In the genomic region with DNA sequence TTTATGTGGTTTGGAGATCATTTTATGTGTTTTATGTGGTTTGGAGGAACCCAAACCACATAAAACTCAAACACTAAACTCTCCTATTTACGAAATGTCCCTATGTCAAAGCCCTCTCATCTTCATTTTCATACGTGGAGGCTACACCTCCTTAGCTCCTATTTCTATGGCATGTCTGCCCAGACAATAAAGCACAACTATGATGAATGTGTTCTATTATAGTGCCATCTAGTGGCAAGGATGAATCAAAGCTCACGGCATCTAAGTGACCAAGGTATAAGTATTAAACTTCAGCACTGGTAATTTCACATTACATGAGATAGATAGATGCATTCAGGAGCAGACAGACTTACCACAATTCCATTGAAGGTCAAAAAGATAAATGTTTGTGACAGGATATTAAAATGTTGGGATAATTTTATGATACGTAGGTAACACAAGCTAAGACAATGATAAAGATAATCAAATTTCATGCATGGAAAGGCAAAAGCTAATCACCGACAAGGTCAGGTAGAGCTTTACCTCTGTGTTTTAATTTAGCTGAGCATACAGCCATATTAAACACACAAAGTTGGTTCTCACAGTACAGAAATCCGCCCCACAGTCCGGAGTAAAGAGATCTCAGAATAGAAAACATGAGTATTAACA, we compare ENCODE assay signal across 7 cellular contexts.
DNase-seq lines count a peak whose midpoint lies in the region; ATAC-seq and TF ChIP-seq lines count a peak whose summit lies in the region.

No MANE protein-coding gene starts in this region.

- H3K27me3 ChIP-seq in SK-N-SH (ENCODE audit: insufficient read depth) = no peaks in the 10 kb centered on the region
- H3K27me3 ChIP-seq in parathyroid adenoma (ENCODE audit: control insufficient read depth, insufficient read depth, low read length) = no peaks in the 10 kb centered on the region

- no peak overlapping the region for H2AFZ ChIP-seq in SK-N-SH (ENCODE audit: low read depth)
- peak overlapping the region; percentile 10 for H2AFZ ChIP-seq in parathyroid adenoma

- no peak overlapping the region for H3K27ac Mint-ChIP-seq in activated T-cell treated with anti-CD3 and anti-CD28 coated beads, Interleukin-2, amount 50 U/mL, for 24 hours

- H4K20me1 ChIP-seq in SK-N-SH (ENCODE audit: insufficient read depth) = no peaks in the 10 kb centered on the region

- H3K36me3 ChIP-seq in SK-N-SH (replicated peaks in 1 of 2; ENCODE audit: control insufficient read depth in 1 of 2, insufficient read depth in 2 of 2, low read length in 1 of 2) (no peaks in the 10 kb centered on the region), parathyroid adenoma (ENCODE audit: control insufficient read depth, insufficient read depth, low read length) (no peaks in the 10 kb centered on the region)

- H3K4me1 Mint-ChIP-seq in activated T-cell treated with anti-CD3 and anti-CD28 coated beads, Interleukin-2, amount 50 U/mL, for 24 hours (ENCODE audit: low read depth) = peaks cover 3% of the 10 kb centered on the region

- 61% methylated on average over 7 of the region's 7 CpGs for WGBS in SK-N-SH (ENCODE audit: low lambda C conversion rate)

- no peaks in the 10 kb centered on the region for H3K9me3 Mint-ChIP-seq in activated T-cell treated with anti-CD3 and anti-CD28 coated beads, Interleukin-2, amount 50 U/mL, for 24 hours

- no peak overlapping the region for H3K9ac ChIP-seq in SK-N-SH
- H3K9ac ChIP-seq in parathyroid adenoma = no peak overlapping the region

- H3K36me3 Mint-ChIP-seq in activated T-cell treated with anti-CD3 and anti-CD28 coated beads, Interleukin-2, amount 50 U/mL, for 24 hours (ENCODE audit: low read depth) = no peaks in the 10 kb centered on the region

- H3K79me2 ChIP-seq in SK-N-SH (ENCODE audit: insufficient read depth) (no peaks in the 10 kb centered on the region), parathyroid adenoma (no peaks in the 10 kb centered on the region)

- H3K9me3 ChIP-seq in SK-N-SH (no peaks in the 10 kb centered on the region; the same call in 1 of the 2 replicates), parathyroid adenoma (ENCODE audit: control insufficient read depth, low read length) (no peaks in the 10 kb centered on the region)

- H3F3A ChIP-seq in SK-N-SH (replicated peaks; ENCODE audit: insufficient read depth) = no peaks in the 10 kb centered on the region

- H3K4me3 ChIP-seq in SK-N-SH (ENCODE audit: low read depth in 2 of 2, low read length in 1 of 2) (no peak overlapping the region; a peak in 1 of 4 replicates), foreskin fibroblast (ENCODE audit: low read depth in 1 of 2, low read length in 2 of 2) (no peak overlapping the region), parathyroid adenoma (ENCODE audit: low read depth, low read length) (no peak overlapping the region)

- no peak for TF ChIP-seq EP300 in SK-N-SH (IDR thresholded peaks at IDR 0.05; ENCODE audit: borderline replicate concordance in 1 of 2, low read depth in 1 of 2, low read length in 1 of 2)

- peak; percentile 80 for TF ChIP-seq RAD21 in SK-N-SH (IDR thresholded peaks at IDR 0.05; ENCODE audit: low read length)

- DNase-seq in GM03348 (ENCODE audit: low spot score) (peak; percentile 50), SK-N-SH (peak; percentile 39), foreskin fibroblast (peak in 1 of 2 donors; percentile 3)
- DNase-seq in activated T-cell treated with anti-CD3 and anti-CD28 coated beads, Interleukin-2, amount 50 U/mL, for 24 hours = no peak

- ATAC-seq in GM19455 (IDR thresholded peaks at IDR 0.05; ENCODE audit: unreplicated experiment) = peak; percentile 80
- ATAC-seq in HG03469 (IDR thresholded peaks at IDR 0.05; ENCODE audit: unreplicated experiment) = peak; percentile 85

- H3K27ac ChIP-seq in SK-N-SH (ENCODE audit: low read depth in 2 of 2, low read length in 1 of 2) = no peak overlapping the region
- H3K27ac ChIP-seq in parathyroid adenoma = no peak overlapping the region

- peaks cover 19% of the 10 kb centered on the region for H3K27me3 Mint-ChIP-seq in activated T-cell treated with anti-CD3 and anti-CD28 coated beads, Interleukin-2, amount 50 U/mL, for 24 hours

- TF ChIP-seq CTCF in SK-N-SH (IDR thresholded peaks at IDR 0.05) (peak; percentile 75), foreskin fibroblast (IDR thresholded peaks at IDR 0.05; ENCODE audit: low read depth, low read length) (peak; percentile 40), parathyroid adenoma (IDR thresholded peaks at IDR 0.05) (peak; percentile 77)

- POLR2A ChIA-PET in SK-N-SH (lab: Yijun Ruan, JAX) = no interaction called here

- H3K4me1 ChIP-seq in SK-N-SH (ENCODE audit: control insufficient read depth in 1 of 2, insufficient read depth in 2 of 2, low read depth in 1 of 2, low read length in 1 of 2) = no peaks in the 10 kb centered on the region
- H3K4me1 ChIP-seq in parathyroid adenoma = no peaks in the 10 kb centered on the region

- H3K9me2 ChIP-seq in SK-N-SH = no peaks in the 10 kb centered on the region

- no peak overlapping the region for H3K4me3 Mint-ChIP-seq in activated T-cell treated with anti-CD3 and anti-CD28 coated beads, Interleukin-2, amount 50 U/mL, for 24 hours

- no peak overlapping the region for H3K4me2 ChIP-seq in SK-N-SH
- no peak overlapping the region for H3K4me2 ChIP-seq in parathyroid adenoma (ENCODE audit: low read length)

- CTCF ChIA-PET in SK-N-SH (lab: Yijun Ruan, JAX) = interaction anchor here (0.6 to 1.7 kb wide), 20 partner anchors 8 to 1806 kb away, joined by 3 to 20 read pairs (median 4); no protein-coding TSS in a partner anchor

TF ChIP-seq in SK-N-SH, 30 proteins besides CTCF, POLR2A, EP300 and RAD21:
- peak; percentile 49; the same call in 1 of the 2 replicates for TF ChIP-seq SMC3 (IDR thresholded peaks at IDR 0.05; ENCODE audit: low read depth, low read length)
- TF ChIP-seq FOXM1 (IDR thresholded peaks at IDR 0.05; ENCODE audit: low read depth) = no peak
